Comparison of ENCODE assay signal across 1 cellular context in the genomic region with DNA sequence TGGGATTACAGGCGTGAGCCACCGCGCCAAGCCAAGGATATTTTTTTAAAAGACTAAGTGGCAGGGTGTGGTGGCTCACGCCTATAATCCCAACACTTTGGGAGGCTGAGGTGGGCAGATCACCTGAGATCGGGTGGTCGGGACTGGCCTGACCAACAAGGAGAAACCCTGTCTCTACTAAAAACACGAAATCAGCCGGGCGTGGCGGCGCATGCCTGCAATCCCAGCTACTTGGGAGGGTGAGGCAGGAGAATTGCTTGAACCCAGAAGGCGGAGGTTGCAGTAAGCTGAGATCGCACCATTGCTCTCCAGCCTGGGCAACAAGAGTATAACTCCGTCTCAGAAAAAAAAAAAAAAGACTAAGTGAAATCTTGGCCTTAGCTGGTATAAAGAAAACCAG. TPM values are rescaled to one million over a fixed set of nuclear protein-coding genes. Genes with fewer than 3 reads are reported as not detected.
"Had no signal": no experiment of that assay in that cellular context is flagged by ENCODE, and none has a peak within 500 bp of the region (broad histone marks: within the 10 kb centered on the region; RNA-seq: fewer than 3 reads in every experiment).

No MANE protein-coding gene starts in this region.

RNA-seq across cellular contexts. Expression of gene PRTG, which starts 49.8 kb away (rescaled TPM):
- polyA plus RNA-seq: IgD-negative memory B cell had no signal
